Comparison of ENCODE assay signal across 1 cellular context in genomic region chr20:4147319-4147718, GRCh38.
TF ChIP-seq lines count a peak whose summit lies in the region.

No MANE protein-coding gene starts in this region.

TF ChIP-seq in HepG2, 621 proteins besides CTCF, POLR2A, EP300 and RAD21 (continued from another document):
- no peak for TF ChIP-seq ZNF646 (CRISPR knock-in tag; IDR thresholded peaks at IDR 0.05)
- TF ChIP-seq SIX4 (CRISPR knock-in tag; IDR thresholded peaks at IDR 0.05): no peak
- no peak for TF ChIP-seq CREB3 (CRISPR knock-in tag; IDR thresholded peaks at IDR 0.05)
